Comparison of ENCODE assay signal across 8 cellular contexts in the genomic region with DNA sequence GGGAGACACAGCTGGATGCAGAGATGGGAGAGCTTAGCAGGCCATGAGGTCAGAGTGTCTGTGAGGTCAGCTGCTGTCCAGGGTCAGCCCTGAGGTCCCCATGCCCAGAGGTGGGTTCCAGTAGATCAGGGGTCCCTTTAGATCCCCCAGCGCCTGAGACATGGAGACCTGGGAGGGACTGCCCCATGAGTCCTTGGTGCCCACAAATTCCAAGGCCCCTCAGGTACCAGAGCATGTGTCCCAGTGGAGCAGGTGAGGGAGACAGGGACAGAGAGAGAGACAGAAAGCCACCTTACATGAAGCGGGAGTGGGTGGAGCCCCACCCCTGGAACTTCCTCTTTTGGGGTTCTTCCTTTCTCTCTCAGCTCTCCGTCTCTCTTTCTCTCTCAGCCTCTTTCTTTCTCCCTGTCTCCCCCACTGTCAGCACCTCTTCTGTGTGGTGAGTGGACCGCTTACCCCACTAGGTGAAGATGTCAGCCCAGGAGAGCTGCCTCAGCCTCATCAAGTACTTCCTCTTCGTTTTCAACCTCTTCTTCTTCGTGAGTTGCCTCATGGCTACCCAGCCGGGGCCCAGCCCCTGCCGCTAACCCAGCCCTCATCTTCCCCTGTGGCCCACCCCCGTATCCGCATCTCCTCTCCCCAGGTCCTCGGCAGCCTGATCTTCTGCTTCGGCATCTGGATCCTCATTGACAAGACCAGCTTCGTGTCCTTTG. TPM values are rescaled to one million over a fixed set of nuclear protein-coding genes. Genes with fewer than 3 reads are reported as not detected.
DNase-seq lines count a peak whose midpoint lies in the region; ATAC-seq and TF ChIP-seq lines count a peak whose summit lies in the region.

A gene with protein sequence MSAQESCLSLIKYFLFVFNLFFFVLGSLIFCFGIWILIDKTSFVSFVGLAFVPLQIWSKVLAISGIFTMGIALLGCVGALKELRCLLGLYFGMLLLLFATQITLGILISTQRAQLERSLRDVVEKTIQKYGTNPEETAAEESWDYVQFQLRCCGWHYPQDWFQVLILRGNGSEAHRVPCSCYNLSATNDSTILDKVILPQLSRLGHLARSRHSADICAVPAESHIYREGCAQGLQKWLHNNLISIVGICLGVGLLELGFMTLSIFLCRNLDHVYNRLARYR (plus strand): TSS at position 336 of the 713 bp plus-strand sequence. CDS start 135 bp downstream, at position 471.

- H3K27me3 ChIP-seq in Peyer's patch (no peaks in the 10 kb centered on the region), vagina (no peaks in the 10 kb centered on the region)
- H3K27me3 ChIP-seq in naive thymus-derived CD4-positive, alpha-beta T cell (ENCODE audit: control insufficient read depth in 2 of 2, insufficient read depth in 2 of 2, low read length in 2 of 2): no peaks in the 10 kb centered on the region

- TF ChIP-seq CTCF in Peyer's patch (IDR thresholded peaks at IDR 0.05) (peak in 1 of 6 experiments; percentile 1), vagina (IDR thresholded peaks at IDR 0.05) (no peak)

- peak within 1 kb of the TSS; percentile 92 to 100 (median 99) for H3K4me3 Mint-ChIP-seq in naive thymus-derived CD4-positive, alpha-beta T cell

- ATAC-seq in naive thymus-derived CD4-positive, alpha-beta T cell: peak; percentile 71
- ATAC-seq in esophagus mucosa (no peak), HG03457 (IDR thresholded peaks at IDR 0.05; ENCODE audit: unreplicated experiment) (no peak)

- H3K36me3 ChIP-seq in Peyer's patch (no peaks in the 10 kb centered on the region), vagina (no peaks in the 10 kb centered on the region)
- peaks cover 0 to 38% (median 0%) of the 10 kb centered on the region in 3 experiments for H3K36me3 ChIP-seq in naive thymus-derived CD4-positive, alpha-beta T cell (ENCODE audit: control insufficient read depth in 2 of 3, insufficient read depth in 3 of 3, low read length in 3 of 3)

- H3K9me3 Mint-ChIP-seq in naive thymus-derived CD4-positive, alpha-beta T cell: no peaks in the 10 kb centered on the region

- H3K9me3 ChIP-seq in Peyer's patch (no peaks in the 10 kb centered on the region), vagina (no peaks in the 10 kb centered on the region)
- no peaks in the 10 kb centered on the region for H3K9me3 ChIP-seq in naive thymus-derived CD4-positive, alpha-beta T cell (ENCODE audit: control insufficient read depth in 2 of 3, low read length in 3 of 3)

- H3K4me1 ChIP-seq in Peyer's patch: peaks cover 0 to 35% (median 21%) of the 10 kb centered on the region in 4 donors
- H3K4me1 ChIP-seq in naive thymus-derived CD4-positive, alpha-beta T cell (ENCODE audit: control insufficient read depth in 2 of 2, insufficient read depth in 2 of 2, low read length in 2 of 2): peaks cover 50 to 63% of the 10 kb centered on the region in 2 donors
- H3K4me1 ChIP-seq in vagina: peaks cover 26% of the 10 kb centered on the region

- H3K27ac ChIP-seq in Peyer's patch (peak within 1 kb of the TSS; percentile 40 to 89 (median 78)), vagina (peak within 1 kb of the TSS; percentile 31)
- peak within 1 kb of the TSS; percentile 86 for H3K27ac ChIP-seq in naive thymus-derived CD4-positive, alpha-beta T cell (ENCODE audit: low read depth, low read length)

- H3K27ac Mint-ChIP-seq in naive thymus-derived CD4-positive, alpha-beta T cell: peak within 1 kb of the TSS; percentile 96 to 100 (median 99)

- H3K36me3 Mint-ChIP-seq in naive thymus-derived CD4-positive, alpha-beta T cell: peaks cover 2 to 36% (median 25%) of the 10 kb centered on the region in 5 donors

- CTCF ChIA-PET in naive thymus-derived CD4-positive, alpha-beta T cell (lab: Charles Lee): interaction anchor here (0.6 to 1.5 kb wide), 3 partner anchors 17 to 348 kb away, joined by 3 to 5 read pairs (median 3); no protein-coding TSS in a partner anchor

- DNase-seq in Peyer's patch (peak in 2 of 3 donors; percentile 83 to 87), vagina (ENCODE audit: extremely low spot score in 2 of 2) (peak in 1 of 2 donors; percentile 81), NCI-H2227 treated with DMSO at 0.1 percent for 48 hours (lab: John Stamatoyannopoulos, UW) (no peak)
- DNase-seq in activated gamma-delta T cell treated with anti-CD3 and anti-CD28 coated beads, Interleukin-2, amount 50 U/mL, for 16 hours (ENCODE audit: low read depth): peak; percentile 42
- peak; percentile 34 to 70 (median 65) for DNase-seq in naive thymus-derived CD4-positive, alpha-beta T cell

- POLR2A ChIA-PET in naive thymus-derived CD4-positive, alpha-beta T cell (lab: Charles Lee): interaction anchor here (0.7 to 1.9 kb wide), 7 partner anchors 10 to 307 kb away, joined by 3 to 5 read pairs (median 3); partner anchors contain the start of genes RPL13A and SCAF1

- H3K4me1 Mint-ChIP-seq in naive thymus-derived CD4-positive, alpha-beta T cell: peaks cover 52 to 89% (median 68%) of the 10 kb centered on the region in 7 donors

- intact Hi-C loops in naive thymus-derived CD4-positive, alpha-beta T cell (cut with micrococcal nuclease): loop anchor here (1.0 to 10.0 kb wide), 5 partner anchors 27 to 530 kb away; partner anchors contain the start of genes TEAD2 (in 2 of the 2), KASH5 (in 1 of the 2), PNKP (in 1 of the 2) and PRMT1 (in 1 of the 2)
- intact Hi-C loops in vagina (cut with DNase I): no loop called here

- no peaks in the 10 kb centered on the region for H3K27me3 Mint-ChIP-seq in naive thymus-derived CD4-positive, alpha-beta T cell

- H3K4me3 ChIP-seq in GM08714 (ENCODE audit: low read length) (peak within 1 kb of the TSS; percentile 67), Peyer's patch (peak within 1 kb of the TSS; percentile 44 to 63 (median 53)), vagina (peak within 1 kb of the TSS in 1 of 2 donors; percentile 34)
- H3K4me3 ChIP-seq in naive thymus-derived CD4-positive, alpha-beta T cell (ENCODE audit: low read length): peak within 1 kb of the TSS; percentile 81

- TF ChIP-seq POLR2A in Peyer's patch (IDR thresholded peaks at IDR 0.05): no peak
- TF ChIP-seq POLR2A in vagina (IDR thresholded peaks at IDR 0.05): no peak

RNA-seq across cellular contexts. Expression of the gene that starts here (rescaled TPM):
- total RNA-seq in Peyer's patch (100 to 1,000 TPM in 1 of 4 donors, 10 to 100 TPM in 3; 12.3 to 203 (median 48.4) TPM), vagina (22.1 TPM), esophagus mucosa (3.5 TPM)
- total RNA-seq in naive thymus-derived CD4-positive, alpha-beta T cell: 100 to 1,000 TPM; 269 to 416 (median 345) TPM
- 100 to 1,000 TPM; 192 to 226 TPM for polyA plus RNA-seq in naive thymus-derived CD4-positive, alpha-beta T cell

Comparison
In these comparisons a context has a peak if more than half of its experiments do, and no peak if none do; other contexts are left out.
1. H3K27ac ChIP-seq: peak in every context shown above with its lines; median percentile 86 in naive thymus-derived CD4-positive, alpha-beta T cell; 78 in Peyer's patch; 31 in vagina.